In the genomic region with DNA sequence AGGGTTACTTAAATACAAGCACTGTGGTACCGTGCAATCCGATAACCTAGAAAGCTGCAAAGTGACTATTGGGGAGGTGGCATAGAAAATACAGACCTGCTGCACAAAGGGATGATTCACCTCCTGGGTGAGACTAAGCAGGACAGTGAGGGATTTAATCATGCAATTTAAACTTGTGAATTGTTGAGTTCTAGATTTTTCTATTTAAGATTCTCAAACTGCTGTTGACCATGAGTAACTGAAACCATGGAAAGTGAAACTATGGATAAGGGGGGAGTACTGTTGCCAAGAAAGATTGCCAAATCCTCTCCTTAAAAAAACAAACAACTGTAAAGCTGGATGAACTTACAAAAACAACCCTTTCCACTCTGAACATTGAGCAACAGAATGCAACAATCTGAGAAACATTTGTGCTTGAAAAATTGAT, we compare ENCODE assay signal across 15 cellular contexts.
A peak's percentile ranks its signal among the peaks of the same experiment; 100 is the strongest.
DNase-seq lines count a peak whose midpoint lies in the region; ATAC-seq, FAIRE-seq and TF ChIP-seq lines count a peak whose summit lies in the region.
"Had no signal": no experiment of that assay in that cellular context is flagged by ENCODE, and none has a peak within 500 bp of the region (broad histone marks: within the 10 kb centered on the region; RNA-seq: fewer than 3 reads in every experiment).

No MANE protein-coding gene starts in this region.

- H3K36me3 ChIP-seq in breast epithelium (peaks cover 3% of the 10 kb centered on the region), skeletal muscle satellite cell (ENCODE audit: insufficient read depth, low read length) (no peaks in the 10 kb centered on the region), upper lobe of right lung (no peaks in the 10 kb centered on the region)

- no peak for ATAC-seq in upper lobe of right lung
- ATAC-seq: activated CD4-positive, CD25-positive, alpha-beta regulatory T cell treated with anti-CD3 and anti-CD28 coated beads, Interleukin-2, amount 50 U/mL, for 24 hours; GM12878 had no signal

- DNase-seq in MCF 10A (ENCODE audit: unreplicated experiment), result peak; percentile 90
- no peak for DNase-seq in breast epithelium (ENCODE audit: low spot score in 2 of 2)
- DNase-seq in astrocyte of the spinal cord (ENCODE audit: low read depth, low spot score), result peak; percentile 91
- DNase-seq in fibroblast of villous mesenchyme (ENCODE audit: low read depth), result peak; percentile 90
- DNase-seq in RPMI8226, result no peak
- no peak for DNase-seq in GM19239 (ENCODE audit: insufficient read length, low spot score)
- no peak for DNase-seq in upper lobe of right lung
- DNase-seq: NCI-H1105, testis had no signal

- H3K4me3 ChIP-seq in breast epithelium, result no peak overlapping the region
- H3K4me3 ChIP-seq in astrocyte of the spinal cord (ENCODE audit: low read depth, low read length), result no peak overlapping the region
- no peak overlapping the region for H3K4me3 ChIP-seq in fibroblast of villous mesenchyme (ENCODE audit: low read depth, low read length)
- no peak overlapping the region for H3K4me3 ChIP-seq in skeletal muscle satellite cell (ENCODE audit: low read length)
- no peak overlapping the region for H3K4me3 ChIP-seq in upper lobe of right lung
- H3K4me3 ChIP-seq: GM12878, testis had no signal

- POLR2A ChIA-PET in MCF 10A (lab: Yijun Ruan, JAX), result no interaction called here

- no TSS peak for BruUV-seq in MCF 10A (replicated peaks; lab: Mats Ljungman, UMichigan)

- H3K27me3 Mint-ChIP-seq in MCF 10A (ENCODE audit: insufficient read depth, unreplicated experiment), result no peaks in the 10 kb centered on the region
- H3K27me3 Mint-ChIP-seq: IgD-negative memory B cell had no signal

- H3K27ac ChIP-seq in breast epithelium (no peak overlapping the region), upper lobe of right lung (no peak overlapping the region)
- H3K27ac ChIP-seq: testis had no signal

- peak overlapping the region; percentile 83 for H3K27ac Mint-ChIP-seq in MCF 10A (ENCODE audit: low read depth, unreplicated experiment)
- H3K27ac Mint-ChIP-seq: IgD-negative memory B cell had no signal

- in situ Hi-C loops in astrocyte of the spinal cord (cut with HindIII; ENCODE audit: low sequenced_read_pairs), result no loop called here

- no peaks in the 10 kb centered on the region for H3K4me1 ChIP-seq in breast epithelium
- peaks cover 11% of the 10 kb centered on the region for H3K4me1 ChIP-seq in skeletal muscle satellite cell (ENCODE audit: control insufficient read depth, insufficient read depth, low read length)
- no peaks in the 10 kb centered on the region for H3K4me1 ChIP-seq in upper lobe of right lung
- H3K4me1 ChIP-seq: testis had no signal

- intact Hi-C loops in MCF 10A (cut with micrococcal nuclease), result loop anchor here (10.0 kb wide), 1 partner anchor 121 kb away; no protein-coding TSS in a partner anchor
- intact Hi-C loops in breast epithelium (cut with DNase I; ENCODE audit: low total_unique reads), result no loop called here
- intact Hi-C loops in upper lobe of right lung (cut with DNase I), result no loop called here

- CTCF ChIA-PET in MCF 10A (lab: Yijun Ruan, JAX), result no interaction called here

- H3K4me2 ChIP-seq in skeletal muscle satellite cell (ENCODE audit: low read length), result peak overlapping the region; percentile 42

- H3K27me3 ChIP-seq in breast epithelium (no peaks in the 10 kb centered on the region), skeletal muscle satellite cell (ENCODE audit: control insufficient read depth, insufficient read depth, low read length) (no peaks in the 10 kb centered on the region), upper lobe of right lung (no peaks in the 10 kb centered on the region)
- H3K27me3 ChIP-seq: testis had no signal

- H3K4me1 Mint-ChIP-seq in MCF 10A (ENCODE audit: insufficient read depth, unreplicated experiment), result peaks cover 18% of the 10 kb centered on the region
- H3K4me1 Mint-ChIP-seq: IgD-negative memory B cell, neural crest cell had no signal

- no peaks in the 10 kb centered on the region for H3K9me3 Mint-ChIP-seq in MCF 10A (ENCODE audit: unreplicated experiment)

- TF ChIP-seq POLR2A in breast epithelium (IDR thresholded peaks at IDR 0.05), result no peak

- no peak for TF ChIP-seq CTCF in MCF 10A (IDR thresholded peaks at IDR 0.05; ENCODE audit: unreplicated experiment)
- TF ChIP-seq CTCF in breast epithelium (IDR thresholded peaks at IDR 0.05), result no peak
- no peak for TF ChIP-seq CTCF in astrocyte of the spinal cord (IDR thresholded peaks at IDR 0.05; ENCODE audit: low read depth, low read length)
- TF ChIP-seq CTCF in fibroblast of villous mesenchyme (IDR thresholded peaks at IDR 0.05; ENCODE audit: insufficient read depth, low read depth, low read length), result no peak
- no peak for TF ChIP-seq CTCF in upper lobe of right lung (IDR thresholded peaks at IDR 0.05)

- H3K9me3 ChIP-seq in breast epithelium, result no peaks in the 10 kb centered on the region
- no peaks in the 10 kb centered on the region for H3K9me3 ChIP-seq in skeletal muscle satellite cell (replicated peaks; ENCODE audit: low read length)
- no peaks in the 10 kb centered on the region for H3K9me3 ChIP-seq in upper lobe of right lung
- H3K9me3 ChIP-seq: testis had no signal

- no peak for FAIRE-seq in GM19239 (lab: Jason Lieb, UNC)
- FAIRE-seq: A204.1, GM12878 had no signal

- no peaks in the 10 kb centered on the region for H3K36me3 Mint-ChIP-seq in MCF 10A (ENCODE audit: insufficient read depth, unreplicated experiment)
- H3K36me3 Mint-ChIP-seq: IgD-negative memory B cell had no signal

- H3K4me3 Mint-ChIP-seq in MCF 10A (ENCODE audit: unreplicated experiment), result peak overlapping the region; percentile 16
- H3K4me3 Mint-ChIP-seq: IgD-negative memory B cell, neural crest cell had no signal

- H3K9ac ChIP-seq in skeletal muscle satellite cell (ENCODE audit: low read depth, low read length), result no peak overlapping the region

Comparison
In these comparisons a context has a peak if more than half of its experiments do, and no peak if none do; other contexts are left out.
1. DNase-seq: peak in MCF 10A (single experiment), astrocyte of the spinal cord (single experiment) and fibroblast of villous mesenchyme (single experiment); none in breast epithelium (0 of 2), RPMI8226 (single experiment), GM19239 (single experiment) and upper lobe of right lung (single experiment).